In the genomic region with DNA sequence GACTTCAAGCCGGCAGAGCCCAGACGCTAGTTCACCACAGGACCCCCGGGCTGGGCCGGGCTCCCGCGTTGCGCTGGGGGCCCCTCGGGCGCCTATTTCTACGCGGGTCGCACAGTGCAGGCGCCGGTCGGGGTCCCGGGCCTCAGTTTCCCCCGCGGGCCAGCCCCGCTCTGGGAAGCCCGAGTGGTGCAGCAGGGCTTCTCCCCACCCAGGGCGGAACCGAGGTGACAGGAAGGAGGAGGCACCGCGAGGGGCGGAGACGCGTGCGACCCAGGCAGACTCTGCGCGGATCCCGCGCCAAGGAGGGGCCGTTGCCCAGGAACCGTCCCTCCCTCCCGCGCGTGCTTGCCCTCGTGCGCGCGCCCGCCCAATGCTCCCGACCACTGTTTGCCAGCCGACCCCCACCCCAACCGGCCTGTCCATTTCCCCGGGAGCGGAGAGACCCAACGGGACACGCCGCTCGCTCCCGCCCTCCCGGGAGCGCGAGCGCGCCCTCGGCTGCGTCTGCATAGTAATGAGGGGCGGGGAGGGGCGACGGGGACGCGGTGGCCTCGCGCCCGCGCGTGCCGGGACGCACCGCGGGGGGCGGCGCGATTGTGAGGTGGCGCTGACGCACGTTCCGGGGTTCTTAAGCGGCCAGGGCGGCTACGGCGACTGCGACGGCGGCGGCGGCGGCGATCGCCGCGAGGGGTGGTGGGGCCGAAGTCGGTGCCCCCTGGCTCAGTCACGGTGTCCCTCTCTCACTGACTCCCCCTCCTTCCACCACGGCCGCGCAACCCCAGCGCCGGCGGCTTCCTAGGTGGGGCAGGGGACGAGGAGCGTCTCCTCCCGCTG, we compare ENCODE assay signal across 1 cellular context.
TF ChIP-seq lines count a peak whose summit lies in the region.

CPEB2 (plus strand) TSS at position 657 of the 834 bp plus-strand sequence. CDS start 193 bp downstream, outside the sequence.

TF ChIP-seq in HepG2, 621 proteins besides CTCF, POLR2A, EP300 and RAD21 (continued from another document and continues in another):
- TF ChIP-seq, protein P1, sequence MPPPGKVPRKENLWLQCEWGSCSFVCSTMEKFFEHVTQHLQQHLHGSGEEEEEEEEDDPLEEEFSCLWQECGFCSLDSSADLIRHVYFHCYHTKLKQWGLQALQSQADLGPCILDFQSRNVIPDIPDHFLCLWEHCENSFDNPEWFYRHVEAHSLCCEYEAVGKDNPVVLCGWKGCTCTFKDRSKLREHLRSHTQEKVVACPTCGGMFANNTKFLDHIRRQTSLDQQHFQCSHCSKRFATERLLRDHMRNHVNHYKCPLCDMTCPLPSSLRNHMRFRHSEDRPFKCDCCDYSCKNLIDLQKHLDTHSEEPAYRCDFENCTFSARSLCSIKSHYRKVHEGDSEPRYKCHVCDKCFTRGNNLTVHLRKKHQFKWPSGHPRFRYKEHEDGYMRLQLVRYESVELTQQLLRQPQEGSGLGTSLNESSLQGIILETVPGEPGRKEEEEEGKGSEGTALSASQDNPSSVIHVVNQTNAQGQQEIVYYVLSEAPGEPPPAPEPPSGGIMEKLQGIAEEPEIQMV (CRISPR knock-in tag; IDR thresholded peaks at IDR 0.05; ENCODE audit: low read depth), result no peak; the same call in 1 of the 2 replicates
- TF ChIP-seq, protein P2, sequence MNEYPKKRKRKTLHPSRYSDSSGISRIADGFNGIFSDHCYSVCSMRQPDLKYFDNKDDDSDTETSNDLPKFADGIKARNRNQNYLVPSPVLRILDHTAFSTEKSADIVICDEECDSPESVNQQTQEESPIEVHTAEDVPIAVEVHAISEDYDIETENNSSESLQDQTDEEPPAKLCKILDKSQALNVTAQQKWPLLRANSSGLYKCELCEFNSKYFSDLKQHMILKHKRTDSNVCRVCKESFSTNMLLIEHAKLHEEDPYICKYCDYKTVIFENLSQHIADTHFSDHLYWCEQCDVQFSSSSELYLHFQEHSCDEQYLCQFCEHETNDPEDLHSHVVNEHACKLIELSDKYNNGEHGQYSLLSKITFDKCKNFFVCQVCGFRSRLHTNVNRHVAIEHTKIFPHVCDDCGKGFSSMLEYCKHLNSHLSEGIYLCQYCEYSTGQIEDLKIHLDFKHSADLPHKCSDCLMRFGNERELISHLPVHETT (CRISPR knock-in tag; conservative IDR thresholded peaks at IDR 0.05), result no peak; the same call in none of the 2 replicates
- peak; percentile 55 for TF ChIP-seq RBM39 (IDR thresholded peaks at IDR 0.05; ENCODE audit: low read depth, low read length, poor library complexity, severe bottlenecking)
- no peak for TF ChIP-seq ZNF296 (CRISPR knock-in tag; conservative IDR thresholded peaks at IDR 0.05)
- peak; percentile 51; the same call in 1 of the 2 replicates for TF ChIP-seq ZIK1 (CRISPR knock-in tag; IDR thresholded peaks at IDR 0.05; ENCODE audit: borderline replicate concordance, low read depth)
- TF ChIP-seq FLYWCH1 (CRISPR knock-in tag; IDR thresholded peaks at IDR 0.05), result no peak
- no peak for TF ChIP-seq ZNF652 (CRISPR knock-in tag; IDR thresholded peaks at IDR 0.05; ENCODE audit: borderline replicate concordance, low read depth)
- TF ChIP-seq ZNF792 (CRISPR knock-in tag; IDR thresholded peaks at IDR 0.05), result no peak
- TF ChIP-seq ZNF660 (CRISPR knock-in tag; IDR thresholded peaks at IDR 0.05; ENCODE audit: borderline replicate concordance, low read depth), result no peak
- no peak; the same call in 1 of the 2 replicates for TF ChIP-seq DMAP1 (CRISPR knock-in tag; IDR thresholded peaks at IDR 0.05)
- TF ChIP-seq, protein P3, sequence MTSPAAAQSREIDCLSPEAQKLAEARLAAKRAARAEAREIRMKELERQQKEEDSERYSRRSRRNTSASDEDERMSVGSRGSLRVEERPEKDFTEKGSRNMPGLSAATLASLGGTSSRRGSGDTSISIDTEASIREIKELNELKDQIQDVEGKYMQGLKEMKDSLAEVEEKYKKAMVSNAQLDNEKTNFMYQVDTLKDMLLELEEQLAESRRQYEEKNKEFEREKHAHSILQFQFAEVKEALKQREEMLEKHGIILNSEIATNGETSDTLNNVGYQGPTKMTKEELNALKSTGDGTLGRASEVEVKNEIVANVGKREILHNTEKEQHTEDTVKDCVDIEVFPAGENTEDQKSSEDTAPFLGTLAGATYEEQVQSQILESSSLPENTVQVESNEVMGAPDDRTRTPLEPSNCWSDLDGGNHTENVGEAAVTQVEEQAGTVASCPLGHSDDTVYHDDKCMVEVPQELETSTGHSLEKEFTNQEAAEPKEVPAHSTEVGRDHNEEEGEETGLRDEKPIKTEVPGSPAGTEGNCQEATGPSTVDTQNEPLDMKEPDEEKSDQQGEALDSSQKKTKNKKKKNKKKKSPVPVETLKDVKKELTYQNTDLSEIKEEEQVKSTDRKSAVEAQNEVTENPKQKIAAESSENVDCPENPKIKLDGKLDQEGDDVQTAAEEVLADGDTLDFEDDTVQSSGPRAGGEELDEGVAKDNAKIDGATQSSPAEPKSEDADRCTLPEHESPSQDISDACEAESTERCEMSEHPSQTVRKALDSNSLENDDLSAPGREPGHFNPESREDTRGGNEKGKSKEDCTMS (CRISPR knock-in tag; conservative IDR thresholded peaks at IDR 0.05), result no peak
- TF ChIP-seq KAT8 (CRISPR knock-in tag; IDR thresholded peaks at IDR 0.05), result no peak; the same call in 1 of the 2 replicates
- peak; percentile 87 for TF ChIP-seq MAX (IDR thresholded peaks at IDR 0.05)
- peak; percentile 61; the same call in 1 of the 2 replicates for TF ChIP-seq KDM5A (IDR thresholded peaks at IDR 0.05; ENCODE audit: borderline replicate concordance, low read length)
- TF ChIP-seq UBTF (CRISPR knock-in tag; IDR thresholded peaks at IDR 0.05), result peak; percentile 83
- TF ChIP-seq NFKBIZ (CRISPR knock-in tag; IDR thresholded peaks at IDR 0.05), result peak; percentile 26; the same call in 1 of the 2 replicates
- TF ChIP-seq NBN (conservative IDR thresholded peaks at IDR 0.05), result no peak
- TF ChIP-seq ZNF557 (CRISPR knock-in tag; IDR thresholded peaks at IDR 0.05), result no peak
- TF ChIP-seq AGO2 (optimal IDR thresholded peaks at IDR 0.05; ENCODE audit: low read depth, low read length), result no peak
- no peak for TF ChIP-seq ZNF816 (CRISPR knock-in tag; IDR thresholded peaks at IDR 0.05; ENCODE audit: borderline replicate concordance)
- TF ChIP-seq ZNF20 (CRISPR knock-in tag; IDR thresholded peaks at IDR 0.05), result no peak
- no peak for TF ChIP-seq ATAD3A (CRISPR knock-in tag; IDR thresholded peaks at IDR 0.05)
- no peak for TF ChIP-seq ETV5 (CRISPR knock-in tag; IDR thresholded peaks at IDR 0.05; ENCODE audit: borderline replicate concordance)
- TF ChIP-seq, protein P4, sequence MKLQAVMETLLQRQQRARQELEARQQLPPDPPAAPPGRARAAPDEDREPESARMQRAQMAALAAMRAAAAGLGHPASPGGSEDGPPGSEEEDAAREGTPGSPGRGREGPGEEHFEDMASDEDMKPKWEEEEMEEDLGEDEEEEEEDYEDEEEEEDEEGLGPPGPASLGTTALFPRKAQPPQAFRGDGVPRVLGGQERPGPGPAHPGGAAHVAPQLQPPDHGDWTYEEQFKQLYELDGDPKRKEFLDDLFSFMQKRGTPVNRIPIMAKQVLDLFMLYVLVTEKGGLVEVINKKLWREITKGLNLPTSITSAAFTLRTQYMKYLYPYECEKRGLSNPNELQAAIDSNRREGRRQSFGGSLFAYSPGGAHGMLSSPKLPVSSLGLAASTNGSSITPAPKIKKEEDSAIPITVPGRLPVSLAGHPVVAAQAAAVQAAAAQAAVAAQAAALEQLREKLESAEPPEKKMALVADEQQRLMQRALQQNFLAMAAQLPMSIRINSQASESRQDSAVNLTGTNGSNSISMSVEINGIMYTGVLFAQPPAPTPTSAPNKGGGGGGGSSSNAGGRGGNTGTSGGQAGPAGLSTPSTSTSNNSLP (IDR thresholded peaks at IDR 0.05; ENCODE audit: low read depth, low read length), result no peak; the same call in 1 of the 2 replicates
- no peak for TF ChIP-seq ZBTB20 (CRISPR knock-in tag; IDR thresholded peaks at IDR 0.05; ENCODE audit: borderline replicate concordance, low read depth)
- no peak for TF ChIP-seq ZNF841 (CRISPR knock-in tag; IDR thresholded peaks at IDR 0.05; ENCODE audit: borderline replicate concordance)
- no peak for TF ChIP-seq ZNF562 (CRISPR knock-in tag; IDR thresholded peaks at IDR 0.05; ENCODE audit: borderline replicate concordance)
- no peak for TF ChIP-seq ZNF337 (CRISPR knock-in tag; IDR thresholded peaks at IDR 0.05; ENCODE audit: borderline replicate concordance, low read depth)
- TF ChIP-seq PITX1 (CRISPR knock-in tag; IDR thresholded peaks at IDR 0.05), result peak; percentile 28; the same call in 1 of the 2 replicates
- TF ChIP-seq ZBTB7B (CRISPR knock-in tag; IDR thresholded peaks at IDR 0.05), result peak; percentile 1; the same call in 1 of the 2 replicates
- TF ChIP-seq ZNF512B (CRISPR knock-in tag; IDR thresholded peaks at IDR 0.05; ENCODE audit: borderline replicate concordance), result no peak
- peak; percentile 67 for TF ChIP-seq ZFY (CRISPR knock-in tag; IDR thresholded peaks at IDR 0.05)
- no peak for TF ChIP-seq PAWR (CRISPR knock-in tag; IDR thresholded peaks at IDR 0.05; ENCODE audit: borderline replicate concordance)
- TF ChIP-seq RBM22 (optimal IDR thresholded peaks at IDR 0.05; ENCODE audit: low read length), result no peak
- no peak for TF ChIP-seq AKNA (CRISPR knock-in tag; IDR thresholded peaks at IDR 0.05; ENCODE audit: borderline replicate concordance)
- TF ChIP-seq TOPORS (CRISPR knock-in tag; IDR thresholded peaks at IDR 0.05), result peak; percentile 28; the same call in 1 of the 2 replicates
- TF ChIP-seq ZNF780A (CRISPR knock-in tag; IDR thresholded peaks at IDR 0.05), result no peak
- no peak for TF ChIP-seq FOXM1 (CRISPR knock-in tag; IDR thresholded peaks at IDR 0.05)
- TF ChIP-seq YY1 (IDR thresholded peaks at IDR 0.05; ENCODE audit: insufficient read depth, insufficient replicate concordance, low read depth, low read length), result peak; percentile 21
- TF ChIP-seq ZSCAN12 (CRISPR knock-in tag; IDR thresholded peaks at IDR 0.05), result no peak
- peak; percentile 69 for TF ChIP-seq CBX1 (IDR thresholded peaks at IDR 0.05; ENCODE audit: low read depth)
